In the genomic region with DNA sequence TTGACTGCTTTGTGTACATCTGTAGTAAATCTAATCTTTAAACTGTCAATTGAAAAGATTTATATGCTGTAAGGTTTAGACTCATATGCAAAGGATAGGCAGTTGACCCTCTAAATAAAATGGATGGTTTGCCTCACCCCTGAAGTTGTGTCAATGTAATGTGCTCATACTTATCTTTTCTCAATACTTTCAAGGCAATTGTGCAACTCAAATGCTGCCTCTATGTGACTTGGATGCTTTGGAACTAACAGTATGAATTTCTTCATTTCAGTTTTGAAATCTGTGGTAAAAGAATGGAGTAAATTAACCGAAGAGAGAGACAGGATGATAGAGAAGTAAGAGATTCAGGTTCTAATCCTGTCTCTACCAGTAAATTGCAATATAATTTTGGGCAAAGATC, we compare ENCODE assay signal across 1 cellular context.
TF ChIP-seq lines count a peak whose summit lies in the region.

No MANE protein-coding gene starts in this region.

TF ChIP-seq in GM12878, 131 proteins besides CTCF, POLR2A, EP300 and RAD21:
- TF ChIP-seq, protein P1, sequence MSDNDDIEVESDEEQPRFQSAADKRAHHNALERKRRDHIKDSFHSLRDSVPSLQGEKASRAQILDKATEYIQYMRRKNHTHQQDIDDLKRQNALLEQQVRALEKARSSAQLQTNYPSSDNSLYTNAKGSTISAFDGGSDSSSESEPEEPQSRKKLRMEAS (IDR thresholded peaks at IDR 0.05; ENCODE audit: low read depth, low read length) = no peak
- no peak for TF ChIP-seq YY1 (IDR thresholded peaks at IDR 0.05; ENCODE audit: low read depth, low read length)
- no peak for TF ChIP-seq FOXM1 (IDR thresholded peaks at IDR 0.05; ENCODE audit: low read depth, low read length)
- TF ChIP-seq, protein P2, sequence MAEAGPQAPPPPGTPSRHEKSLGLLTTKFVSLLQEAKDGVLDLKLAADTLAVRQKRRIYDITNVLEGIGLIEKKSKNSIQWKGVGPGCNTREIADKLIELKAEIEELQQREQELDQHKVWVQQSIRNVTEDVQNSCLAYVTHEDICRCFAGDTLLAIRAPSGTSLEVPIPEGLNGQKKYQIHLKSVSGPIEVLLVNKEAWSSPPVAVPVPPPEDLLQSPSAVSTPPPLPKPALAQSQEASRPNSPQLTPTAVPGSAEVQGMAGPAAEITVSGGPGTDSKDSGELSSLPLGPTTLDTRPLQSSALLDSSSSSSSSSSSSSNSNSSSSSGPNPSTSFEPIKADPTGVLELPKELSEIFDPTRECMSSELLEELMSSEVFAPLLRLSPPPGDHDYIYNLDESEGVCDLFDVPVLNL (IDR thresholded peaks at IDR 0.05; ENCODE audit: low read depth, low read length) = no peak
- no peak for TF ChIP-seq BACH1 (IDR thresholded peaks at IDR 0.05; ENCODE audit: borderline replicate concordance)
- TF ChIP-seq, protein P3, sequence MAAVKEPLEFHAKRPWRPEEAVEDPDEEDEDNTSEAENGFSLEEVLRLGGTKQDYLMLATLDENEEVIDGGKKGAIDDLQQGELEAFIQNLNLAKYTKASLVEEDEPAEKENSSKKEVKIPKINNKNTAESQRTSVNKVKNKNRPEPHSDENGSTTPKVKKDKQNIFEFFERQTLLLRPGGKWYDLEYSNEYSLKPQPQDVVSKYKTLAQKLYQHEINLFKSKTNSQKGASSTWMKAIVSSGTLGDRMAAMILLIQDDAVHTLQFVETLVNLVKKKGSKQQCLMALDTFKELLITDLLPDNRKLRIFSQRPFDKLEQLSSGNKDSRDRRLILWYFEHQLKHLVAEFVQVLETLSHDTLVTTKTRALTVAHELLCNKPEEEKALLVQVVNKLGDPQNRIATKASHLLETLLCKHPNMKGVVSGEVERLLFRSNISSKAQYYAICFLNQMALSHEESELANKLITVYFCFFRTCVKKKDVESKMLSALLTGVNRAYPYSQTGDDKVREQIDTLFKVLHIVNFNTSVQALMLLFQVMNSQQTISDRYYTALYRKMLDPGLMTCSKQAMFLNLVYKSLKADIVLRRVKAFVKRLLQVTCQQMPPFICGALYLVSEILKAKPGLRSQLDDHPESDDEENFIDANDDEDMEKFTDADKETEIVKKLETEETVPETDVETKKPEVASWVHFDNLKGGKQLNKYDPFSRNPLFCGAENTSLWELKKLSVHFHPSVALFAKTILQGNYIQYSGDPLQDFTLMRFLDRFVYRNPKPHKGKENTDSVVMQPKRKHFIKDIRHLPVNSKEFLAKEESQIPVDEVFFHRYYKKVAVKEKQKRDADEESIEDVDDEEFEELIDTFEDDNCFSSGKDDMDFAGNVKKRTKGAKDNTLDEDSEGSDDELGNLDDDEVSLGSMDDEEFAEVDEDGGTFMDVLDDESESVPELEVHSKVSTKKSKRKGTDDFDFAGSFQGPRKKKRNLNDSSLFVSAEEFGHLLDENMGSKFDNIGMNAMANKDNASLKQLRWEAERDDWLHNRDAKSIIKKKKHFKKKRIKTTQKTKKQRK (IDR thresholded peaks at IDR 0.05; ENCODE audit: low read depth, low read length) = no peak
- TF ChIP-seq BHLHE40 (IDR thresholded peaks at IDR 0.05; ENCODE audit: borderline replicate concordance in 1 of 2, low read depth in 2 of 2, low read length in 1 of 2) = no peak
- TF ChIP-seq, protein P4, sequence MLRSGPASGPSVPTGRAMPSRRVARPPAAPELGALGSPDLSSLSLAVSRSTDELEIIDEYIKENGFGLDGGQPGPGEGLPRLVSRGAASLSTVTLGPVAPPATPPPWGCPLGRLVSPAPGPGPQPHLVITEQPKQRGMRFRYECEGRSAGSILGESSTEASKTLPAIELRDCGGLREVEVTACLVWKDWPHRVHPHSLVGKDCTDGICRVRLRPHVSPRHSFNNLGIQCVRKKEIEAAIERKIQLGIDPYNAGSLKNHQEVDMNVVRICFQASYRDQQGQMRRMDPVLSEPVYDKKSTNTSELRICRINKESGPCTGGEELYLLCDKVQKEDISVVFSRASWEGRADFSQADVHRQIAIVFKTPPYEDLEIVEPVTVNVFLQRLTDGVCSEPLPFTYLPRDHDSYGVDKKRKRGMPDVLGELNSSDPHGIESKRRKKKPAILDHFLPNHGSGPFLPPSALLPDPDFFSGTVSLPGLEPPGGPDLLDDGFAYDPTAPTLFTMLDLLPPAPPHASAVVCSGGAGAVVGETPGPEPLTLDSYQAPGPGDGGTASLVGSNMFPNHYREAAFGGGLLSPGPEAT (IDR thresholded peaks at IDR 0.05; ENCODE audit: low read depth) = no peak
- no peak for TF ChIP-seq ZZZ3 (IDR thresholded peaks at IDR 0.05; ENCODE audit: control insufficient read depth, insufficient read length, low read depth)
